8 cellular contexts compared by ENCODE assay signal in genomic region chr19:1122972-1123363, GRCh38. TPM values are rescaled to one million over a fixed set of nuclear protein-coding genes. Genes with fewer than 3 reads are reported as not detected.
DNase-seq lines count a peak whose midpoint lies in the region; ATAC-seq and TF ChIP-seq lines count a peak whose summit lies in the region.

No MANE protein-coding gene starts in this region.

- H3K9me3 ChIP-seq in CD8-positive, alpha-beta T cell (ENCODE audit: low read length): no peaks in the 10 kb centered on the region

- TF ChIP-seq CTCF in Calu3 (IDR thresholded peaks at IDR 0.05; ENCODE audit: unreplicated experiment): no peak
- TF ChIP-seq CTCF in CD8-positive, alpha-beta T cell (IDR thresholded peaks at IDR 0.05): no peak

- no peaks in the 10 kb centered on the region for H3K27me3 ChIP-seq in CD8-positive, alpha-beta T cell (ENCODE audit: insufficient read depth, low read length)

- H3K4me1 Mint-ChIP-seq in Calu3 (ENCODE audit: low read depth, unreplicated experiment): no peaks in the 10 kb centered on the region
- peaks cover 15% of the 10 kb centered on the region for H3K4me1 Mint-ChIP-seq in activated CD4-positive, alpha-beta memory T cell treated with anti-CD3 and anti-CD28 coated beads, Interleukin-2, amount 10 ng/mL, durations not matched to agents 7 days and 5 days
- H3K4me1 Mint-ChIP-seq in stimulated activated memory B cell treated with anti-CD40 and anti-IgM and Interleukin-4, amounts not matched to agents 10 μg/mL and 1 μg/mL and 100 μg/mL, for 72 hours: peaks cover 9% of the 10 kb centered on the region
- H3K4me1 Mint-ChIP-seq in CD8-positive, alpha-beta T cell (ENCODE audit: low read depth): no peaks in the 10 kb centered on the region

- H3K36me3 Mint-ChIP-seq in Calu3 (ENCODE audit: insufficient read depth, unreplicated experiment): peaks cover 72% of the 10 kb centered on the region
- peaks cover 55% of the 10 kb centered on the region for H3K36me3 Mint-ChIP-seq in activated CD4-positive, alpha-beta memory T cell treated with anti-CD3 and anti-CD28 coated beads, Interleukin-2, amount 10 ng/mL, durations not matched to agents 7 days and 5 days (ENCODE audit: low read depth)
- H3K36me3 Mint-ChIP-seq in stimulated activated memory B cell treated with anti-CD40 and anti-IgM and Interleukin-4, amounts not matched to agents 10 μg/mL and 1 μg/mL and 100 μg/mL, for 72 hours: peaks cover 58% of the 10 kb centered on the region
- H3K36me3 Mint-ChIP-seq in CD8-positive, alpha-beta T cell: peaks cover 68% of the 10 kb centered on the region

- POLR2A ChIA-PET in activated CD4-positive, alpha-beta memory T cell treated with anti-CD3 and anti-CD28 coated beads, Interleukin-2, amount 10 ng/mL, durations not matched to agents 7 days and 5 days (lab: Charles Lee): interaction anchor here (1.4 to 1.5 kb wide), 2 partner anchors 19 to 96 kb away, joined by 3 read pairs; partner anchors contain the start of gene GPX4
- POLR2A ChIA-PET in CD8-positive, alpha-beta T cell (lab: Charles Lee): interaction anchor here (1.0 kb wide), 1 partner anchor 10 kb away, joined by 3 read pairs; no protein-coding TSS in a partner anchor

- no peaks in the 10 kb centered on the region for H3K9me3 Mint-ChIP-seq in Calu3 (ENCODE audit: low read depth, unreplicated experiment)
- no peaks in the 10 kb centered on the region for H3K9me3 Mint-ChIP-seq in activated CD4-positive, alpha-beta memory T cell treated with anti-CD3 and anti-CD28 coated beads, Interleukin-2, amount 10 ng/mL, durations not matched to agents 7 days and 5 days
- no peaks in the 10 kb centered on the region for H3K9me3 Mint-ChIP-seq in stimulated activated memory B cell treated with anti-CD40 and anti-IgM and Interleukin-4, amounts not matched to agents 10 μg/mL and 1 μg/mL and 100 μg/mL, for 72 hours
- H3K9me3 Mint-ChIP-seq in CD8-positive, alpha-beta T cell: no peaks in the 10 kb centered on the region

- H3K4me3 Mint-ChIP-seq in Calu3 (ENCODE audit: low read depth, unreplicated experiment): no peak overlapping the region
- H3K4me3 Mint-ChIP-seq in activated CD4-positive, alpha-beta memory T cell treated with anti-CD3 and anti-CD28 coated beads, Interleukin-2, amount 10 ng/mL, durations not matched to agents 7 days and 5 days: no peak overlapping the region
- H3K4me3 Mint-ChIP-seq in stimulated activated memory B cell treated with anti-CD40 and anti-IgM and Interleukin-4, amounts not matched to agents 10 μg/mL and 1 μg/mL and 100 μg/mL, for 72 hours: no peak overlapping the region
- no peak overlapping the region for H3K4me3 Mint-ChIP-seq in CD8-positive, alpha-beta T cell

- no peaks in the 10 kb centered on the region for H3K4me1 ChIP-seq in CD8-positive, alpha-beta T cell (ENCODE audit: insufficient read depth, low read length)

- BruUV-seq in Calu3 (replicated peaks; lab: Mats Ljungman, UMichigan): no TSS peak

- peak; percentile 37 for ATAC-seq in HG02885 (IDR thresholded peaks at IDR 0.05; ENCODE audit: poor library complexity, unreplicated experiment)
- ATAC-seq in left cardiac atrium: peak; percentile 70 to 75
- ATAC-seq in stimulated activated memory B cell treated with anti-CD40 and anti-IgM and Interleukin-4, amounts not matched to agents 10 μg/mL and 1 μg/mL and 100 μg/mL, for 72 hours: peak; percentile 75
- ATAC-seq in GM18505 (IDR thresholded peaks at IDR 0.05; ENCODE audit: unreplicated experiment): no peak
- ATAC-seq in CD8-positive, alpha-beta T cell: no peak
- no peak for ATAC-seq in GM19035 (IDR thresholded peaks at IDR 0.05; ENCODE audit: unreplicated experiment)

- no peak overlapping the region for H3K27ac Mint-ChIP-seq in Calu3 (ENCODE audit: unreplicated experiment)
- no peak overlapping the region for H3K27ac Mint-ChIP-seq in activated CD4-positive, alpha-beta memory T cell treated with anti-CD3 and anti-CD28 coated beads, Interleukin-2, amount 10 ng/mL, durations not matched to agents 7 days and 5 days
- no peak overlapping the region for H3K27ac Mint-ChIP-seq in stimulated activated memory B cell treated with anti-CD40 and anti-IgM and Interleukin-4, amounts not matched to agents 10 μg/mL and 1 μg/mL and 100 μg/mL, for 72 hours
- H3K27ac Mint-ChIP-seq in CD8-positive, alpha-beta T cell: no peak overlapping the region

- no peak overlapping the region for H3K27ac ChIP-seq in CD8-positive, alpha-beta T cell (ENCODE audit: low read depth, low read length)

- peaks cover 58% of the 10 kb centered on the region for H3K36me3 ChIP-seq in CD8-positive, alpha-beta T cell (ENCODE audit: insufficient read depth, low read length)

- H3K27me3 Mint-ChIP-seq in Calu3 (ENCODE audit: unreplicated experiment): no peaks in the 10 kb centered on the region
- no peaks in the 10 kb centered on the region for H3K27me3 Mint-ChIP-seq in activated CD4-positive, alpha-beta memory T cell treated with anti-CD3 and anti-CD28 coated beads, Interleukin-2, amount 10 ng/mL, durations not matched to agents 7 days and 5 days
- H3K27me3 Mint-ChIP-seq in stimulated activated memory B cell treated with anti-CD40 and anti-IgM and Interleukin-4, amounts not matched to agents 10 μg/mL and 1 μg/mL and 100 μg/mL, for 72 hours: no peaks in the 10 kb centered on the region
- H3K27me3 Mint-ChIP-seq in CD8-positive, alpha-beta T cell (ENCODE audit: low read depth): no peaks in the 10 kb centered on the region

- intact Hi-C loops in Calu3 (cut with micrococcal nuclease; ENCODE audit: unreplicated experiment): no loop called here
- intact Hi-C loops in left cardiac atrium (cut with DNase I): no loop called here
- intact Hi-C loops in CD8-positive, alpha-beta T cell (cut with DNase I, micrococcal nuclease): no loop called here

- peak; percentile 88 for DNase-seq in Calu3
- peak; percentile 65 for DNase-seq in activated CD4-positive, alpha-beta memory T cell treated with anti-CD3 and anti-CD28 coated beads, Interleukin-2, amount 10 ng/mL, durations not matched to agents 7 days and 5 days
- DNase-seq in left cardiac atrium: peak; percentile 81
- DNase-seq in CD8-positive, alpha-beta T cell: no peak

- CTCF ChIA-PET in Calu3 (lab: Charles Lee): interaction anchor here (0.7 to 0.8 kb wide), 2 partner anchors 10 to 58 kb away, joined by 3 to 5 read pairs; no protein-coding TSS in a partner anchor
- CTCF ChIA-PET in activated CD4-positive, alpha-beta memory T cell treated with anti-CD3 and anti-CD28 coated beads, Interleukin-2, amount 10 ng/mL, durations not matched to agents 7 days and 5 days (lab: Charles Lee): interaction anchor here (2.3 kb wide), 1 partner anchor 10 kb away, joined by 9 read pairs; no protein-coding TSS in a partner anchor
- CTCF ChIA-PET in CD8-positive, alpha-beta T cell (lab: Charles Lee): interaction anchor here (0.5 to 3.6 kb wide), 2 partner anchors 10 to 71 kb away, joined by 3 to 22 read pairs; no protein-coding TSS in a partner anchor

- no peak overlapping the region for H3K4me3 ChIP-seq in CD8-positive, alpha-beta T cell (ENCODE audit: low read depth, low read length)

- TF ChIP-seq POLR2A in GM18505 (IDR thresholded peaks at IDR 0.05; ENCODE audit: borderline replicate concordance, extremely low read depth, insufficient read depth, insufficient read length): no peak

RNA-seq across cellular contexts. Expression of gene GPX4, which starts 19.2 kb away (rescaled TPM):
- 246 and 251 TPM in 2 replicates for total RNA-seq in Calu3 (2022)
- 100 to 1,000 TPM; 141 to 148 TPM for total RNA-seq in activated CD4-positive, alpha-beta memory T cell treated with anti-CD3 and anti-CD28 coated beads, Interleukin-2, amount 10 ng/mL, durations not matched to agents 7 days and 5 days
- 100 to 1,000 TPM; 378 to 432 TPM for total RNA-seq in left cardiac atrium
- total RNA-seq in CD8-positive, alpha-beta T cell: 100 to 1,000 TPM; 172 to 174 TPM

RNA-seq across cellular contexts. Expression of gene POLR2E, which starts 27.8 kb away (rescaled TPM):
- 141 and 144 TPM in 2 replicates for total RNA-seq in Calu3 (2022)
- total RNA-seq in activated CD4-positive, alpha-beta memory T cell treated with anti-CD3 and anti-CD28 coated beads, Interleukin-2, amount 10 ng/mL, durations not matched to agents 7 days and 5 days: 100 to 1,000 TPM; 116 to 120 TPM
- 100 to 1,000 TPM; 142 to 143 TPM for total RNA-seq in left cardiac atrium
- total RNA-seq in CD8-positive, alpha-beta T cell: 10 to 100 TPM; 75.3 to 76.2 TPM

RNA-seq across cellular contexts. Expression of gene SBNO2, which starts 51.1 kb away (rescaled TPM):
- total RNA-seq in Calu3 (2022): 84.9 and 97.8 TPM in 2 replicates
- total RNA-seq in activated CD4-positive, alpha-beta memory T cell treated with anti-CD3 and anti-CD28 coated beads, Interleukin-2, amount 10 ng/mL, durations not matched to agents 7 days and 5 days: 10 to 100 TPM; 94.4 to 98.2 TPM
- total RNA-seq in left cardiac atrium: 10 to 100 TPM; 27.2 to 64.2 TPM
- 100 to 1,000 TPM; 123 to 134 TPM for total RNA-seq in CD8-positive, alpha-beta T cell

RNA-seq across cellular contexts. Expression of gene ARHGAP45, which starts 56.0 kb away (rescaled TPM):
- total RNA-seq in Calu3 (2022) (10.4 and 12.0 TPM in 2 replicates), left cardiac atrium (10 to 100 TPM; 10.6 to 12.6 TPM)
- 100 to 1,000 TPM; 419 to 437 TPM for total RNA-seq in activated CD4-positive, alpha-beta memory T cell treated with anti-CD3 and anti-CD28 coated beads, Interleukin-2, amount 10 ng/mL, durations not matched to agents 7 days and 5 days
- 100 to 1,000 TPM; 901 to 938 TPM for total RNA-seq in CD8-positive, alpha-beta T cell

Comparison
In these comparisons a context has a peak if more than half of its experiments do, and no peak if none do; other contexts are left out.
1. DNase-seq: peak in Calu3 (single experiment), activated CD4-positive, alpha-beta memory T cell treated with anti-CD3 and anti-CD28 coated beads, Interleukin-2, amount 10 ng/mL, durations not matched to agents 7 days and 5 days (single experiment) and left cardiac atrium (single experiment); none in CD8-positive, alpha-beta T cell (0 of 7).
2. ATAC-seq: peak in HG02885 (single experiment), left cardiac atrium (2 of 2) and stimulated activated memory B cell treated with anti-CD40 and anti-IgM and Interleukin-4, amounts not matched to agents 10 μg/mL and 1 μg/mL and 100 μg/mL, for 72 hours (single experiment); none in GM18505 (single experiment), CD8-positive, alpha-beta T cell (single experiment) and GM19035 (single experiment).